In genomic region chr15:42274693-42274971, GRCh38 we compare ENCODE assay signal across 8 cellular contexts. TPM values are rescaled to one million over a fixed set of nuclear protein-coding genes. Genes with fewer than 3 reads are reported as not detected.
A peak's percentile ranks its signal among the peaks of the same experiment; 100 is the strongest.
DNase-seq lines count a peak whose midpoint lies in the region; TF ChIP-seq lines count a peak whose summit lies in the region.

No MANE protein-coding gene starts in this region.

- H4K91ac ChIP-seq in trophoblast cell (ENCODE audit: low read depth, low read length) = peak overlapping the region; percentile 80

- peaks cover 10% of the 10 kb centered on the region for H3K79me1 ChIP-seq in trophoblast cell (ENCODE audit: low read length)

- no CpG with 5 or more reads among the region's 7 CpGs for WGBS in trophoblast cell (ENCODE audit: extremely low coverage, insufficient coverage, insufficient read length)

- peak overlapping the region; percentile 22 for H2BK120ac ChIP-seq in trophoblast cell (ENCODE audit: insufficient read depth, low read length, poor library complexity)

- H3K14ac ChIP-seq in trophoblast cell (ENCODE audit: low read length) = peak overlapping the region; percentile 85

- H3K4me3 Mint-ChIP-seq in Caco-2 (ENCODE audit: unreplicated experiment) = peak overlapping the region; percentile 83

- H3K27me3 Mint-ChIP-seq in Caco-2 (ENCODE audit: insufficient read depth, unreplicated experiment) = no peaks in the 10 kb centered on the region

- H3K4me1 ChIP-seq in Caco-2 (peaks cover 21% of the 10 kb centered on the region), Peyer's patch (peaks cover 0 to 36% (median 7%) of the 10 kb centered on the region in 4 donors), trophoblast cell (ENCODE audit: control insufficient read depth in 1 of 2, insufficient read depth in 2 of 2, low read length in 2 of 2) (peaks cover 4 to 8% of the 10 kb centered on the region in 2 experiments)

- peak overlapping the region; percentile 65 for H3K18ac ChIP-seq in trophoblast cell (ENCODE audit: low read length)

- intact Hi-C loops in Caco-2 (cut with micrococcal nuclease; ENCODE audit: unreplicated experiment) = loop anchor here (5.0 kb wide), 1 partner anchor 302 kb away; the partner anchor contains the start of gene EHD4

- H3K4ac ChIP-seq in trophoblast cell (ENCODE audit: low read depth, low read length) = peak overlapping the region; percentile 89

- H3K4me1 Mint-ChIP-seq in Caco-2 (ENCODE audit: low read depth, unreplicated experiment) = peaks cover 9% of the 10 kb centered on the region

- H4K12ac ChIP-seq in trophoblast cell (ENCODE audit: low read depth, low read length) = peak overlapping the region; percentile 95

- peaks cover 12% of the 10 kb centered on the region for H3K79me2 ChIP-seq in trophoblast cell (ENCODE audit: control insufficient read depth, insufficient read depth, low read length, poor library complexity)

- H2BK5ac ChIP-seq in trophoblast cell (ENCODE audit: low read depth, low read length, poor library complexity) = peak overlapping the region; percentile 21

- TF ChIP-seq CTCF in Caco-2 (IDR thresholded peaks at IDR 0.05; ENCODE audit: insufficient read depth in 1 of 2, low read depth in 1 of 2, low read length in 1 of 2, severe bottlenecking in 1 of 2, unreplicated experiment in 1 of 2) = no peak
- TF ChIP-seq CTCF in Peyer's patch (IDR thresholded peaks at IDR 0.05) = no peak

- POLR2A ChIA-PET in Caco-2 (lab: Charles Lee) = no interaction called here

- peak overlapping the region; percentile 95 for H2AK5ac ChIP-seq in trophoblast cell (ENCODE audit: low read length)

- H3K27ac Mint-ChIP-seq in Caco-2 (ENCODE audit: unreplicated experiment) = peak overlapping the region; percentile 99

- H3K36me3 Mint-ChIP-seq in Caco-2 (ENCODE audit: insufficient read depth, unreplicated experiment) = peaks cover 6% of the 10 kb centered on the region

- no peak overlapping the region for H3K23ac ChIP-seq in trophoblast cell (ENCODE audit: low read length)

- peak overlapping the region; percentile 82 for H3K4me2 ChIP-seq in trophoblast cell (ENCODE audit: low read length)

- H3K27me3 ChIP-seq in Caco-2 (replicated peaks; ENCODE audit: control insufficient read depth, insufficient read depth, low read length) (no peaks in the 10 kb centered on the region), Peyer's patch (no peaks in the 10 kb centered on the region), trophoblast cell (ENCODE audit: insufficient read depth, low read length) (no peaks in the 10 kb centered on the region)

- H3K9ac ChIP-seq in trophoblast cell (ENCODE audit: low read length) = no peak overlapping the region

- H2AFZ ChIP-seq in trophoblast cell (ENCODE audit: insufficient read depth, low read length, poor library complexity) = peak overlapping the region; percentile 71

- H3K9me3 ChIP-seq in Caco-2 (no peaks in the 10 kb centered on the region), Peyer's patch (no peaks in the 10 kb centered on the region), trophoblast cell (ENCODE audit: insufficient read depth, low read depth, low read length) (no peaks in the 10 kb centered on the region)

- H3K36me3 ChIP-seq in Caco-2 (ENCODE audit: control insufficient read depth, insufficient read depth, low read length) (no peaks in the 10 kb centered on the region), Peyer's patch (peaks cover 0 to 9% (median 0%) of the 10 kb centered on the region in 3 donors), trophoblast cell (ENCODE audit: control insufficient read depth in 1 of 2, insufficient read depth in 2 of 2, low read length in 2 of 2) (no peaks in the 10 kb centered on the region)

- TF ChIP-seq POLR2A in Peyer's patch (IDR thresholded peaks at IDR 0.05) = no peak

- H4K8ac ChIP-seq in trophoblast cell (ENCODE audit: low read depth, low read length) = peak overlapping the region; percentile 97

- CTCF ChIA-PET in Caco-2 (lab: Charles Lee) = interaction anchor here (1.5 kb wide), 1 partner anchor 39 kb away, joined by 5 read pairs; no protein-coding TSS in a partner anchor

- BruUV-seq in Caco-2 (replicated peaks; lab: Mats Ljungman, UMichigan) = no TSS peak

- no peak for DNase-seq in Caco-2
- DNase-seq in Peyer's patch = peak in 1 of 3 donors; percentile 48
- DNase-seq in epithelial cell of prostate (ENCODE audit: low read depth, low spot score) = no peak
- no peak for DNase-seq in trophoblast cell
- no peak for DNase-seq in germinal center (ENCODE audit: low spot score)
- DNase-seq in iPS-NIHi7 (ENCODE audit: extremely low spot score) = no peak
- no peak for DNase-seq in KG1 (lab: John Stamatoyannopoulos, UW)
- no peak for DNase-seq in DMS114 treated with DMSO at 0.1 percent for 48 hours (lab: John Stamatoyannopoulos, UW; ENCODE audit: unreplicated experiment)

- peak overlapping the region; percentile 95 to 99 (median 96) for H3K27ac ChIP-seq in Peyer's patch
- peak overlapping the region; percentile 99 for H3K27ac ChIP-seq in epithelial cell of prostate
- no peak overlapping the region for H3K27ac ChIP-seq in trophoblast cell (ENCODE audit: low read depth, low read length)

- H3K9me3 Mint-ChIP-seq in Caco-2 (ENCODE audit: unreplicated experiment) = no peaks in the 10 kb centered on the region

- H2BK12ac ChIP-seq in trophoblast cell (ENCODE audit: low read length) = no peak overlapping the region

- peak overlapping the region; percentile 61 for H3K4me3 ChIP-seq in Caco-2 (ENCODE audit: low read depth, low read length)
- peak overlapping the region; percentile 66 to 88 (median 84) for H3K4me3 ChIP-seq in Peyer's patch
- no peak overlapping the region for H3K4me3 ChIP-seq in trophoblast cell (ENCODE audit: low read depth, low read length)

RNA-seq across cellular contexts. Expression of gene TMEM87A, which starts 1.4 kb away (rescaled TPM):
- total RNA-seq in Caco-2 (2022) (33.6 and 38.4 TPM in 2 replicates), Peyer's patch (10 to 100 TPM; 47.5 to 61.9 (median 53.6) TPM)
- polyA plus RNA-seq in trophoblast cell (2013) = 34.6 and 35.3 TPM in 2 replicates

RNA-seq across cellular contexts. Expression of gene GANC, which starts 1.6 kb away (rescaled TPM):
- total RNA-seq in Caco-2 (2022) (11.8 and 12.6 TPM in 2 replicates), Peyer's patch (10 to 100 TPM; 20.8 to 63.5 (median 35.3) TPM)
- polyA plus RNA-seq in trophoblast cell (2013) = 6.6 and 7.2 TPM in 2 replicates
